8 cellular contexts compared by ENCODE assay signal in genomic region chr17:45320931-45321461, GRCh38. TPM values are rescaled to one million over a fixed set of nuclear protein-coding genes. Genes with fewer than 3 reads are reported as not detected.
A peak's percentile ranks its signal among the peaks of the same experiment; 100 is the strongest.
DNase-seq lines count a peak whose midpoint lies in the region; TF ChIP-seq lines count a peak whose summit lies in the region.

No MANE protein-coding gene starts in this region.

- CTCF ChIA-PET in activated CD4-positive, alpha-beta T cell treated with anti-CD3 and anti-CD28 coated beads, Interleukin-2, amount 10 ng/mL, durations not matched to agents 7 days and 5 days (lab: Charles Lee) = interaction anchor here (1.0 to 1.1 kb wide), 3 partner anchors 9 to 37 kb away, joined by 3 to 4 read pairs (median 4); no protein-coding TSS in a partner anchor

- H3K9me3 Mint-ChIP-seq in activated CD4-positive, alpha-beta T cell treated with anti-CD3 and anti-CD28 coated beads, Interleukin-2, amount 10 ng/mL, durations not matched to agents 7 days and 5 days = no peaks in the 10 kb centered on the region

- no peak for TF ChIP-seq POLR2A in suprapubic skin (IDR thresholded peaks at IDR 0.05)

- H3K4me1 Mint-ChIP-seq in activated CD4-positive, alpha-beta T cell treated with anti-CD3 and anti-CD28 coated beads, Interleukin-2, amount 10 ng/mL, durations not matched to agents 7 days and 5 days = peaks cover 47% of the 10 kb centered on the region

- 0% methylated on average over 1 of the region's 1 CpG for WGBS in suprapubic skin

- H3K4me3 ChIP-seq in foreskin fibroblast (ENCODE audit: low read depth in 1 of 2, low read length in 2 of 2) (no peak overlapping the region), suprapubic skin (no peak overlapping the region)

- TF ChIP-seq EP300 in suprapubic skin (IDR thresholded peaks at IDR 0.05) = no peak

- no peaks in the 10 kb centered on the region for H3K27me3 Mint-ChIP-seq in activated CD4-positive, alpha-beta T cell treated with anti-CD3 and anti-CD28 coated beads, Interleukin-2, amount 10 ng/mL, durations not matched to agents 7 days and 5 days

- no peaks in the 10 kb centered on the region for H3K27me3 ChIP-seq in suprapubic skin

- H3K27ac ChIP-seq in suprapubic skin = peak overlapping the region; percentile 59

- TF ChIP-seq CTCF in foreskin fibroblast (IDR thresholded peaks at IDR 0.05; ENCODE audit: low read depth, low read length) = no peak
- no peak for TF ChIP-seq CTCF in suprapubic skin (IDR thresholded peaks at IDR 0.05)

- POLR2A ChIA-PET in activated CD4-positive, alpha-beta T cell treated with anti-CD3 and anti-CD28 coated beads, Interleukin-2, amount 10 ng/mL, durations not matched to agents 7 days and 5 days (lab: Charles Lee) = no interaction called here

- no peak overlapping the region for H3K4me3 Mint-ChIP-seq in activated CD4-positive, alpha-beta T cell treated with anti-CD3 and anti-CD28 coated beads, Interleukin-2, amount 10 ng/mL, durations not matched to agents 7 days and 5 days

- no peak for DNase-seq in activated CD4-positive, alpha-beta T cell treated with anti-CD3 and anti-CD28 coated beads, Interleukin-2, amount 10 ng/mL, durations not matched to agents 7 days and 5 days
- no peak for DNase-seq in activated CD4-positive, alpha-beta T cell treated with anti-CD3 and anti-CD28 coated beads, Interleukin-2, amount 50 U/mL, for 1 hour
- DNase-seq in SW480 (ENCODE audit: low spot score) (peak; percentile 93), foreskin fibroblast (peak; percentile 93 to 95), suprapubic skin (ENCODE audit: low spot score in 2 of 2) (no peak), NCI-H2171 (lab: John Stamatoyannopoulos, UW) (no peak), hippocampal formation (lab: John Stamatoyannopoulos, UW) (no peak), NCI-H446 (lab: John Stamatoyannopoulos, UW) (no peak)

- peak overlapping the region; percentile 54 for H3K27ac Mint-ChIP-seq in activated CD4-positive, alpha-beta T cell treated with anti-CD3 and anti-CD28 coated beads, Interleukin-2, amount 10 ng/mL, durations not matched to agents 7 days and 5 days

- no peaks in the 10 kb centered on the region for H3K36me3 ChIP-seq in suprapubic skin

- H3K36me3 Mint-ChIP-seq in activated CD4-positive, alpha-beta T cell treated with anti-CD3 and anti-CD28 coated beads, Interleukin-2, amount 10 ng/mL, durations not matched to agents 7 days and 5 days (ENCODE audit: low read depth) = peaks cover 1% of the 10 kb centered on the region

- no peaks in the 10 kb centered on the region for H3K9me3 ChIP-seq in suprapubic skin

- H3K4me1 ChIP-seq in suprapubic skin = peaks cover 50% of the 10 kb centered on the region

RNA-seq across cellular contexts. Expression of gene MAP3K14, which starts 4.2 kb away (rescaled TPM):
- total RNA-seq in activated CD4-positive, alpha-beta T cell treated with anti-CD3 and anti-CD28 coated beads, Interleukin-2, amount 10 ng/mL, durations not matched to agents 7 days and 5 days = 10 to 100 TPM; 25.8 to 26.0 TPM
- total RNA-seq in suprapubic skin = 10 to 100 TPM in 3 of 4 donors, 1 to 10 TPM in 1; 9.6 to 14.4 (median 11.9) TPM

RNA-seq across cellular contexts. Expression of gene SPATA32, which starts 59.1 kb away (rescaled TPM):
- under 1 TPM; 0.27 to 0.67 TPM for total RNA-seq in activated CD4-positive, alpha-beta T cell treated with anti-CD3 and anti-CD28 coated beads, Interleukin-2, amount 10 ng/mL, durations not matched to agents 7 days and 5 days
- not detected for total RNA-seq in suprapubic skin

Comparison
In these comparisons a context has a peak if more than half of its experiments do, and no peak if none do; other contexts are left out.
1. DNase-seq: peak in SW480 (single experiment) and foreskin fibroblast (2 of 2); none in activated CD4-positive, alpha-beta T cell treated with anti-CD3 and anti-CD28 coated beads, Interleukin-2, amount 10 ng/mL, durations not matched to agents 7 days and 5 days (single experiment), activated CD4-positive, alpha-beta T cell treated with anti-CD3 and anti-CD28 coated beads, Interleukin-2, amount 50 U/mL, for 1 hour (single experiment), suprapubic skin (0 of 2), NCI-H2171 (single experiment), hippocampal formation (0 of 2) and NCI-H446 (0 of 2).